Comparison of ENCODE assay signal across 8 cellular contexts in the genomic region with DNA sequence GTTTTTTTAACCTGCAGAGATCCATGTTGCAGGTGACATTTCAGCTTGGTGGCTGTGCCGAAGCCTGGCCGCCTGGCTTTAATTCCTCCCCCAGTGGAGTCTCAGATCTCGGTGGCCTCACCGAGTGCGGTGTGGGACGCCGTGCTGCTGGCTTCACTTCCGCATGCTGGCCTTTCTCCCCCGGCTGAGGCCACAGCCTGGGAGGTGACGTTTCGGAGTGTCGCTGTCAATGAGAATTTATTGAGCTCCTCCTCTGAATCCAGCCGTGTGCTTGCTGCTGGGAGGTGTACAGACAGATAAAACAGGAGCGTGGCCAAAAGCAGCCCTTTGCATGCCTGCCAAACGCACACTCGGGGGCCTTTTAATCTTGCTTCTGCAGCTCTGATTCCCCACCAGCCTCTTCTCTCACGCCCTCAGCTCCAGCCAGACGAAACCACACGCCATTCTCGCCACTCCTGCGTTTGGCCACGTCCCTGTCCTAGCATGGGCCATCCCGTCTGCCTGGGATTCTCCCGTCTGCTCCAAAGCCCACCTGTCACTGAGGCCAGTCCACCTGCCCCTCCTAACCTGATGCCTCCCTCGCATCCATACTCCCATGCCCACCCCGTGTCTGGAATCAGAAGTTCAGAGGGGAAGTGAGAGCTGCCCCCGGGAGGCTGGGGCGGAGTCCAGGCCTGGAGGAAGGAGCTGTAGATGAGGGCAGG. TPM values are rescaled to one million over a fixed set of nuclear protein-coding genes. Genes with fewer than 3 reads are reported as not detected.
A peak's percentile ranks its signal among the peaks of the same experiment; 100 is the strongest.
DNase-seq lines count a peak whose midpoint lies in the region; ATAC-seq, FAIRE-seq and TF ChIP-seq lines count a peak whose summit lies in the region.

No MANE protein-coding gene starts in this region.

- H3K4me1 Mint-ChIP-seq in T-helper 1 cell treated with Interleukin-12 subunit alpha and Interleukin-12 subunit beta and Interleukin-4 antibody, amounts not matched to agents 30 μg/mL and 1 μg/mL, for 36 hours (ENCODE audit: low read depth), result peaks cover 20% of the 10 kb centered on the region

- H3K9ac ChIP-seq in Loucy (ENCODE audit: low read depth, low read length, poor library complexity, severe bottlenecking), result peak overlapping the region; percentile 96
- H3K9ac ChIP-seq in K562 (ENCODE audit: insufficient read depth in 1 of 2, low read depth in 2 of 2, low read length in 2 of 2), result peak overlapping the region; percentile 91 to 98
- peak overlapping the region; percentile 30 for H3K9ac ChIP-seq in muscle layer of colon (ENCODE audit: low read length)

- peaks cover 20% of the 10 kb centered on the region for H3K27me3 Mint-ChIP-seq in T-helper 1 cell treated with Interleukin-12 subunit alpha and Interleukin-12 subunit beta and Interleukin-4 antibody, amounts not matched to agents 30 μg/mL and 1 μg/mL, for 36 hours (ENCODE audit: low read depth)

- peaks cover 39% of the 10 kb centered on the region for H3K9me1 ChIP-seq in K562 (ENCODE audit: control insufficient read depth, insufficient read depth, low read length)

- DNase-seq in T-helper 1 cell (no peak), K562 (ENCODE audit: extremely low read depth in 1 of 4, low spot score in 3 of 4) (peak in 2 of 4 experiments; percentile 85 to 96), SHP77 (lab: John Stamatoyannopoulos, UW) (no peak), iPS-NIHi11 (ENCODE audit: low spot score) (no peak)
- DNase-seq in activated CD4-positive, CD25-positive, alpha-beta regulatory T cell (lab: John Stamatoyannopoulos, UW), result no peak

- H3K9me3 ChIP-seq in Loucy (ENCODE audit: insufficient read depth, low read depth, low read length), result no peaks in the 10 kb centered on the region
- H3K9me3 ChIP-seq in K562 (replicated peaks; ENCODE audit: control insufficient read depth, insufficient read depth, low read depth, low read length), result no peaks in the 10 kb centered on the region
- no peaks in the 10 kb centered on the region for H3K9me3 ChIP-seq in muscle layer of colon (ENCODE audit: low read length)

- peak; percentile 99 for FAIRE-seq in K562 (lab: Jason Lieb, UNC)

- H2AFZ ChIP-seq in Loucy (ENCODE audit: low read length) (no peak overlapping the region), K562 (ENCODE audit: low read depth, low read length) (no peak overlapping the region)

- CTCF ChIA-PET in K562 (lab: Yijun Ruan, JAX; ENCODE audit: low intra/inter-chr PET ratio), result interaction anchor here (0.6 to 1.4 kb wide), 3 partner anchors 196 to 269 kb away, joined by 3 to 4 read pairs (median 3); no protein-coding TSS in a partner anchor

- no peaks in the 10 kb centered on the region for H3K27me3 ChIP-seq in Loucy (ENCODE audit: insufficient read depth, low read length, poor library complexity, severe bottlenecking)
- no peaks in the 10 kb centered on the region for H3K27me3 ChIP-seq in K562 (ENCODE audit: control insufficient read depth in 2 of 2, insufficient read depth in 2 of 2, low read length in 2 of 2)
- H3K27me3 ChIP-seq in muscle layer of colon (ENCODE audit: control insufficient read depth in 1 of 2, insufficient read depth in 2 of 2, low read length in 2 of 2), result no peaks in the 10 kb centered on the region

- in situ Hi-C loops in K562 (cut with MboI), result no loop called here

- no peaks in the 10 kb centered on the region for H3K36me3 Mint-ChIP-seq in T-helper 1 cell treated with Interleukin-12 subunit alpha and Interleukin-12 subunit beta and Interleukin-4 antibody, amounts not matched to agents 30 μg/mL and 1 μg/mL, for 36 hours (ENCODE audit: low read depth)

- peaks cover 89% of the 10 kb centered on the region for H4K20me1 ChIP-seq in Loucy (ENCODE audit: insufficient read depth, low read length, poor library complexity, severe bottlenecking)
- peaks cover 71% of the 10 kb centered on the region for H4K20me1 ChIP-seq in K562 (replicated peaks; ENCODE audit: control insufficient read depth, insufficient read depth, low read length)

- peak overlapping the region; percentile 76 for H3K4me3 ChIP-seq in Loucy (ENCODE audit: low read length, poor library complexity, severe bottlenecking)
- H3K4me3 ChIP-seq in K562, result peak overlapping the region; percentile 85
- H3K4me3 ChIP-seq in muscle layer of colon (ENCODE audit: low read depth in 1 of 2, low read length in 2 of 2), result peak overlapping the region in 1 of 2 donors; percentile 57

- 2% methylated on average over 28 of the region's 28 CpGs for WGBS in K562 (ENCODE audit: insufficient coverage, low coverage, missing lambda C conversion rate)

- no peaks in the 10 kb centered on the region for H3K9me2 ChIP-seq in Loucy (replicated peaks; ENCODE audit: low read depth, low read length)

- POLR2A ChIA-PET in K562 (lab: Yijun Ruan, JAX), result interaction anchor here (0.6 to 2.2 kb wide), 21 partner anchors 10 to 342 kb away, joined by 3 to 15 read pairs (median 4); no protein-coding TSS in a partner anchor

- H3K79me2 ChIP-seq in Loucy (ENCODE audit: insufficient read depth, low read length), result peaks cover 93% of the 10 kb centered on the region
- H3K79me2 ChIP-seq in K562 (ENCODE audit: control insufficient read depth, insufficient read depth, low read length), result peaks cover 94% of the 10 kb centered on the region

- no peak for TF ChIP-seq RAD21 in K562 (CRISPR knock-in tag; conservative IDR thresholded peaks at IDR 0.05 in 1 of 2, IDR thresholded peaks at IDR 0.05 in 1 of 2)

- TF ChIP-seq CTCF in Loucy (conservative IDR thresholded peaks at IDR 0.05; ENCODE audit: low read length) (no peak), K562 (IDR thresholded peaks at IDR 0.05 in 2 of 3, conservative IDR thresholded peaks at IDR 0.05 in 1 of 3; ENCODE audit: insufficient read depth in 2 of 3, low read depth in 1 of 3, low read length in 3 of 3) (no peak)

- H3K27ac Mint-ChIP-seq in T-helper 1 cell treated with Interleukin-12 subunit alpha and Interleukin-12 subunit beta and Interleukin-4 antibody, amounts not matched to agents 30 μg/mL and 1 μg/mL, for 36 hours, result peak overlapping the region; percentile 55

- H3K4me3 Mint-ChIP-seq in T-helper 1 cell treated with Interleukin-12 subunit alpha and Interleukin-12 subunit beta and Interleukin-4 antibody, amounts not matched to agents 30 μg/mL and 1 μg/mL, for 36 hours, result peak overlapping the region; percentile 25

- ATAC-seq in K562, result peak; percentile 59

- H3K9me3 Mint-ChIP-seq in T-helper 1 cell treated with Interleukin-12 subunit alpha and Interleukin-12 subunit beta and Interleukin-4 antibody, amounts not matched to agents 30 μg/mL and 1 μg/mL, for 36 hours, result no peaks in the 10 kb centered on the region

- peak; percentile 70; the same call in 1 of the 2 replicates for TF ChIP-seq EP300 in K562 (IDR thresholded peaks at IDR 0.05; ENCODE audit: low read length)

- peaks cover 40% of the 10 kb centered on the region; the same call in 1 of the 2 replicates for H3K36me3 ChIP-seq in Loucy (ENCODE audit: insufficient read depth, low read length)
- peaks cover 62% of the 10 kb centered on the region for H3K36me3 ChIP-seq in K562 (ENCODE audit: control insufficient read depth, insufficient read depth, low read length)
- H3K36me3 ChIP-seq in muscle layer of colon (ENCODE audit: insufficient read depth, low read length), result no peaks in the 10 kb centered on the region

- H3K27ac ChIP-seq in K562 (ENCODE audit: extremely low read depth, low read depth, low read length) (peak overlapping the region; percentile 99), muscle layer of colon (ENCODE audit: low read depth, low read length) (peak overlapping the region; percentile 66)

- peaks cover 6% of the 10 kb centered on the region for H3F3A ChIP-seq in Loucy (ENCODE audit: low read depth)

- no TSS peak for BruUV-seq in K562 (replicated peaks; lab: Mats Ljungman, UMichigan)

- intact Hi-C loops in K562 (cut with micrococcal nuclease), result loop anchor here (1.0 to 10.0 kb wide), 2 partner anchors 36 to 312 kb away; no protein-coding TSS in a partner anchor

- peak; percentile 55; the same call in 1 of the 2 replicates for TF ChIP-seq POLR2A in K562 (conservative IDR thresholded peaks at IDR 0.05)

- H3K4me1 ChIP-seq in Loucy (ENCODE audit: insufficient read depth, low read length, poor library complexity, severe bottlenecking) (peaks cover 51% of the 10 kb centered on the region), K562 (replicated peaks in 1 of 2; ENCODE audit: control insufficient read depth in 2 of 2, insufficient read depth in 2 of 2, low read length in 2 of 2) (peaks cover 62 to 90% of the 10 kb centered on the region in 2 experiments), muscle layer of colon (ENCODE audit: insufficient read depth, low read length) (peaks cover 36% of the 10 kb centered on the region)

- H3K4me2 ChIP-seq in Loucy (ENCODE audit: low read depth, low read length, poor library complexity, severe bottlenecking), result peak overlapping the region; percentile 82
- H3K4me2 ChIP-seq in K562 (ENCODE audit: insufficient read depth, low read length), result peak overlapping the region; percentile 85

TF ChIP-seq in K562, 482 proteins besides CTCF, POLR2A, EP300 and RAD21 (continues in another document):
- TF ChIP-seq PTRF (tag; IDR thresholded peaks at IDR 0.05) (no peak), NFIC (IDR thresholded peaks at IDR 0.05) (peak; percentile 80), NFATC3 (IDR thresholded peaks at IDR 0.05) (no peak), HDAC2 (IDR thresholded peaks at IDR 0.05) (peak; percentile 67)

RNA-seq across cellular contexts. Expression of gene GSE1, which starts 3.6 kb away (rescaled TPM):
- total RNA-seq in K562 (2011; cell fraction: chromatin; rRNA removed; ENCODE audit: low replicate concordance), result 692 and 1,066 TPM in 2 replicates
- 409 and 435 TPM in 2 replicates for total RNA-seq in K562 (2011; cell fraction: nucleolus; rRNA removed)
- 438 and 467 TPM in 2 replicates for total RNA-seq in K562 (2011; cell fraction: nucleoplasm; rRNA removed)
- 89.1 and 104 TPM in 2 replicates for total RNA-seq in K562 (2014; rRNA removed)
- total RNA-seq in K562 (2014; rRNA removed; fragmentation: Illumina TruSeq; extraction: Trizol), result 40.9 and 41.8 TPM in 2 replicates
- 57.9 and 60.6 TPM in 2 replicates for total RNA-seq in K562 (2015; rRNA removed; fragmentation: Illumina TruSeq; extraction: Trizol)
- 208 and 244 TPM in 2 replicates for total RNA-seq in K562 (2021)
- polyA plus RNA-seq in K562 (2011; rRNA removed), result 54.2 and 64.0 TPM in 2 replicates
- polyA plus RNA-seq in K562 (2011; cell fraction: cytosol; rRNA removed), result 54.1 and 55.3 TPM in 2 replicates
- 210 and 277 TPM in 2 replicates for polyA plus RNA-seq in K562 (2011; cell fraction: nucleus; rRNA removed)
- polyA plus RNA-seq in K562 (2012), result 113 and 125 TPM in 2 replicates
- polyA plus RNA-seq in K562 (2014; fragmentation: Illumina TruSeq; extraction: Trizol), result 116 and 138 TPM in 2 replicates
- 10 to 100 TPM; 12.2 to 15.8 TPM for polyA plus RNA-seq in K562 (2014; fragmentation: Nextera tagmentation; extraction: Ambion mirVana)
- polyA plus RNA-seq in K562 (2014; rRNA removed), result 101 and 116 TPM in 2 replicates
- 61.1 and 68.8 TPM in 2 replicates for polyA minus RNA-seq in K562 (2011; rRNA and poly(A)+ RNA removed)
- 106 and 121 TPM in 2 replicates for polyA minus RNA-seq in K562 (2011; cell fraction: cytosol; rRNA and poly(A)+ RNA removed)
- polyA minus RNA-seq in K562 (2011; cell fraction: nucleus; rRNA and poly(A)+ RNA removed), result 117 and 133 TPM in 2 replicates

Comparison
In these comparisons a context has a peak if more than half of its experiments do, and no peak if none do; other contexts are left out.
1. H3K9ac ChIP-seq: peak in every context shown above with its lines; median percentile 96 in Loucy; 94 in K562; 30 in muscle layer of colon.